Comparison of ENCODE assay signal across 28 cellular contexts in the genomic region with DNA sequence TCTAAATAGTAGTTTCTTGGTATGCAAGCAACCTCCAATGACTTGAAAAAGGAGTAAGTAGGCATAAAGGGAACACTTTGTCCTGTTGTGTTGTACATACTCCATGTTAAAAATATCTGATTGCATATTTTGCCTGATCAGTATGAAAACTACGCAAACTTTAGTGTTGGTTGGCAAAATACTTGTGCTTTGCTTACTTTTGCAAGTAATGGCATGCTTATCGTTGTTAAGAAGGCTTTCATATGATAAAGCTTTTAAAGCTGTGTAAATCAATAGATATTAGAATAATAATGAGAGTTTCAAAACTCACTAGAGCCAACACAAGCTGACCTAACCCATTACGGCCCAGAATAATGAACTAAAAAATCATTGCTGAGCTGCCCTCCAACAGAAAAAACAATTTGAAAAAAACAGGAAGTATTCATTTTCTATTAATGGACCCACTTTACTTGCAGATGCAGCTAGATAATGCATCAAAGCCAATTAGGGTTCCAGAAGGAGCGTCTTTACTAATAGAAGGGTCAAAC.
"Had no signal": no experiment of that assay in that cellular context is flagged by ENCODE, and none has a peak within 500 bp of the region (broad histone marks: within the 10 kb centered on the region; RNA-seq: fewer than 3 reads in every experiment).

No MANE protein-coding gene starts in this region.

- H3K4me1 Mint-ChIP-seq: activated naive CD4-positive, alpha-beta T cell treated with anti-CD3 and anti-CD28 coated beads, Interleukin-2, amount 10 ng/mL, durations not matched to agents 7 days and 5 days had no signal

- H3K9me3 Mint-ChIP-seq: activated CD4-positive, alpha-beta memory T cell treated with anti-CD3 and anti-CD28 coated beads, Interleukin-2, amount 10 ng/mL, durations not matched to agents 7 days and 5 days; activated naive CD4-positive, alpha-beta T cell treated with anti-CD3 and anti-CD28 coated beads, Interleukin-2, amount 10 ng/mL, durations not matched to agents 7 days and 5 days; activated naive CD8-positive, alpha-beta T cell treated with anti-CD3 and anti-CD28 coated beads for 36 hours; activated T-helper 2 cell treated with anti-CD3 and anti-CD28 coated beads, Interferon-gamma antibody, Interleukin-2, Interleukin-4, amounts not matched to agents 10 μg/mL and 5 μg/mL and 100 μg/mL, durations not matched to agents 14 hours and 24 hours and 36 hours had no signal

- H3K9me3 ChIP-seq: SK-N-SH had no signal

- H3K27me3 Mint-ChIP-seq: activated naive CD4-positive, alpha-beta T cell treated with anti-CD3 and anti-CD28 coated beads, Interleukin-2, amount 10 ng/mL, durations not matched to agents 7 days and 5 days had no signal

- H3K36me3 ChIP-seq: SJCRH30 had no signal

- H3K4me3 Mint-ChIP-seq: activated CD4-positive, alpha-beta memory T cell treated with anti-CD3 and anti-CD28 coated beads, Interleukin-2, amount 10 ng/mL, durations not matched to agents 7 days and 5 days; activated CD4-positive, alpha-beta T cell treated with anti-CD3 and anti-CD28 coated beads for 36 hours; activated naive CD4-positive, alpha-beta T cell treated with anti-CD3 and anti-CD28 coated beads, Interleukin-2, amount 10 ng/mL, durations not matched to agents 7 days and 5 days; activated naive CD8-positive, alpha-beta T cell treated with anti-CD3 and anti-CD28 coated beads for 36 hours; activated T-cell treated with anti-CD3 and anti-CD28 coated beads, Interleukin-2, amount 50 U/mL, for 72 hours had no signal

- H3K27ac ChIP-seq: SJCRH30, VCaP had no signal

- H3K4me3 ChIP-seq: SJCRH30 had no signal

- ATAC-seq: activated CD4-positive, alpha-beta T cell treated with anti-CD3 and anti-CD28 coated beads for 36 hours; activated T-cell treated with anti-CD3 and anti-CD28 coated beads, Interleukin-2, amount 50 U/mL, for 72 hours; Panc1; Right ventricle myocardium inferior had no signal

- H3K9ac ChIP-seq: SK-N-SH had no signal

- DNase-seq: activated CD4-positive, alpha-beta memory T cell treated with anti-CD3 and anti-CD28 coated beads, Interleukin-2, amount 10 ng/mL, durations not matched to agents 7 days and 5 days; activated CD4-positive, alpha-beta T cell treated with anti-CD3 and anti-CD28 coated beads for 36 hours; activated CD4-positive, alpha-beta T cell treated with anti-CD3 and anti-CD28 coated beads, Interleukin-2, amount 50 U/mL, for 1 hour; activated gamma-delta T cell treated with Interleukin-2 at 50 U/mL for 16 hours; activated naive CD4-positive, alpha-beta T cell treated with anti-CD3 and anti-CD28 coated beads, Interleukin-2, amount 10 ng/mL, durations not matched to agents 7 days and 5 days; activated naive CD8-positive, alpha-beta T cell treated with anti-CD3 and anti-CD28 coated beads for 36 hours; activated T-cell treated with anti-CD3 and anti-CD28 coated beads, Interleukin-2, amount 50 U/mL, for 72 hours; cerebellar nuclear complex; KG1; MV-4-11; NCI-H1092 treated with DMSO at 0.1 percent for 48 hours; NCI-H1436 treated with DMSO at 0.1 percent for 48 hours; NCI-H187 treated with DMSO at 0.1 percent for 48 hours; NCI-H2081 treated with DMSO at 0.1 percent for 48 hours; NCI-H345; NCI-H510A; NCI-H526 treated with DMSO at 0.1 percent for 48 hours; NCI-H82; NK-92 treated with Interleukin-12 subunit alpha and Interleukin-12 subunit beta, amount 100 ng/mL, for 24 hours; OCI-M1; RPMI8226; SJCRH30; SK-N-SH; T-helper 1 cell had no signal

- H3K27ac Mint-ChIP-seq: activated CD4-positive, alpha-beta memory T cell treated with anti-CD3 and anti-CD28 coated beads, Interleukin-2, amount 10 ng/mL, durations not matched to agents 7 days and 5 days; activated CD4-positive, alpha-beta T cell treated with anti-CD3 and anti-CD28 coated beads for 36 hours; activated naive CD4-positive, alpha-beta T cell treated with anti-CD3 and anti-CD28 coated beads, Interleukin-2, amount 10 ng/mL, durations not matched to agents 7 days and 5 days; activated naive CD8-positive, alpha-beta T cell treated with anti-CD3 and anti-CD28 coated beads for 36 hours; activated T-cell treated with anti-CD3 and anti-CD28 coated beads, Interleukin-2, amount 50 U/mL, for 72 hours; activated T-helper 2 cell treated with anti-CD3 and anti-CD28 coated beads, Interferon-gamma antibody, Interleukin-2, Interleukin-4, amounts not matched to agents 10 μg/mL and 5 μg/mL and 100 μg/mL, durations not matched to agents 14 hours and 24 hours and 36 hours had no signal

- H3K36me3 Mint-ChIP-seq: activated naive CD4-positive, alpha-beta T cell treated with anti-CD3 and anti-CD28 coated beads, Interleukin-2, amount 10 ng/mL, durations not matched to agents 7 days and 5 days; activated naive CD8-positive, alpha-beta T cell treated with anti-CD3 and anti-CD28 coated beads for 36 hours had no signal

- H3K4me1 ChIP-seq: SJCRH30 had no signal
